9 cellular contexts compared by ENCODE assay signal in genomic region chr2:203016716-203017115, GRCh38. TPM values are rescaled to one million over a fixed set of nuclear protein-coding genes. Genes with fewer than 3 reads are reported as not detected.
DNase-seq lines count a peak whose midpoint lies in the region; ATAC-seq, FAIRE-seq and TF ChIP-seq lines count a peak whose summit lies in the region.
"Had no signal": no experiment of that assay in that cellular context is flagged by ENCODE, and none has a peak within 500 bp of the region (broad histone marks: within the 10 kb centered on the region; RNA-seq: fewer than 3 reads in every experiment).

No MANE protein-coding gene starts in this region.

- WGBS in smooth muscle cell (ENCODE audit: low lambda C conversion rate), result 80% methylated on average over 3 of the region's 3 CpGs

- no peak for ATAC-seq in activated naive CD8-positive, alpha-beta T cell treated with anti-CD3 and anti-CD28 coated beads, Interleukin-2, amount 50 U/mL, for 24 hours
- ATAC-seq in GM18909 (IDR thresholded peaks at IDR 0.05; ENCODE audit: poor library complexity, unreplicated experiment) (no peak), HG02571 (IDR thresholded peaks at IDR 0.05; ENCODE audit: unreplicated experiment) (no peak), GM21576 (IDR thresholded peaks at IDR 0.05; ENCODE audit: unreplicated experiment) (no peak)

- DNase-seq in H54 (ENCODE audit: insufficient read length, low spot score) (no peak), smooth muscle cell (lab: John Stamatoyannopoulos, UW; ENCODE audit: unreplicated experiment) (no peak)
- no peak for DNase-seq in activated naive CD8-positive, alpha-beta T cell treated with anti-CD3 and anti-CD28 coated beads, Interleukin-2, amount 50 U/mL, for 24 hours
- DNase-seq in effector CD8-positive, alpha-beta T cell (lab: John Stamatoyannopoulos, UW), result no peak
- DNase-seq: MM.1S had no signal

- no peaks in the 10 kb centered on the region for H3K36me3 ChIP-seq in iPS-15b (ENCODE audit: control insufficient read depth, insufficient read depth, low read length)
- no peaks in the 10 kb centered on the region for H3K36me3 ChIP-seq in smooth muscle cell (ENCODE audit: low read depth)

- H3K79me2 ChIP-seq in smooth muscle cell (ENCODE audit: low read depth), result peaks cover 69% of the 10 kb centered on the region

- no peak overlapping the region for H3K27ac Mint-ChIP-seq in activated naive CD8-positive, alpha-beta T cell treated with anti-CD3 and anti-CD28 coated beads, Interleukin-2, amount 50 U/mL, for 24 hours

- peak overlapping the region; percentile 53 for H3K4me3 Mint-ChIP-seq in activated naive CD8-positive, alpha-beta T cell treated with anti-CD3 and anti-CD28 coated beads, Interleukin-2, amount 50 U/mL, for 24 hours

- peak overlapping the region; percentile 85 for H3K4me2 ChIP-seq in smooth muscle cell

- H3K9me3 ChIP-seq in iPS-15b (ENCODE audit: control insufficient read depth, insufficient read depth, low read length), result no peaks in the 10 kb centered on the region
- no peaks in the 10 kb centered on the region for H3K9me3 ChIP-seq in smooth muscle cell (replicated peaks; ENCODE audit: low read depth)

- TF ChIP-seq POLR2A in H54 (IDR thresholded peaks at IDR 0.05; ENCODE audit: low read depth, low read length), result no peak

- no peak for TF ChIP-seq CTCF in smooth muscle cell (IDR thresholded peaks at IDR 0.05; ENCODE audit: borderline replicate concordance, insufficient read depth, poor library complexity, severe bottlenecking)

- H3K9me3 Mint-ChIP-seq in activated naive CD8-positive, alpha-beta T cell treated with anti-CD3 and anti-CD28 coated beads, Interleukin-2, amount 50 U/mL, for 24 hours, result no peaks in the 10 kb centered on the region

- no peaks in the 10 kb centered on the region for H3K4me1 ChIP-seq in iPS-15b (ENCODE audit: control insufficient read depth, insufficient read depth, low read length)
- peaks cover 36% of the 10 kb centered on the region for H3K4me1 ChIP-seq in smooth muscle cell (ENCODE audit: low read depth)

- FAIRE-seq in H54 (lab: Jason Lieb, UNC), result peak; percentile 68

- no peak overlapping the region for H3K9ac ChIP-seq in iPS-15b (ENCODE audit: low read depth, low read length)
- H3K9ac ChIP-seq in smooth muscle cell (ENCODE audit: low read depth), result peak overlapping the region; percentile 53

- peak overlapping the region; percentile 4 for H3K4me3 ChIP-seq in iPS-15b (ENCODE audit: low read depth, low read length)
- peak overlapping the region; percentile 91 for H3K4me3 ChIP-seq in smooth muscle cell

- H3K36me3 Mint-ChIP-seq in activated naive CD8-positive, alpha-beta T cell treated with anti-CD3 and anti-CD28 coated beads, Interleukin-2, amount 50 U/mL, for 24 hours (ENCODE audit: low read depth), result no peaks in the 10 kb centered on the region

- no peaks in the 10 kb centered on the region for H3F3A ChIP-seq in smooth muscle cell (ENCODE audit: low read depth)

- H3K27me3 Mint-ChIP-seq in activated naive CD8-positive, alpha-beta T cell treated with anti-CD3 and anti-CD28 coated beads, Interleukin-2, amount 50 U/mL, for 24 hours, result peaks cover under 1% of the 10 kb centered on the region

- H3K27me3 ChIP-seq in iPS-15b (ENCODE audit: control insufficient read depth, insufficient read depth, low read length) (no peaks in the 10 kb centered on the region), smooth muscle cell (ENCODE audit: low read depth) (no peaks in the 10 kb centered on the region)

- no peak overlapping the region for H2AFZ ChIP-seq in smooth muscle cell (ENCODE audit: low read depth)

- H3K4me1 Mint-ChIP-seq in activated naive CD8-positive, alpha-beta T cell treated with anti-CD3 and anti-CD28 coated beads, Interleukin-2, amount 50 U/mL, for 24 hours, result peaks cover 35% of the 10 kb centered on the region

- peak overlapping the region; percentile 0 for H3K27ac ChIP-seq in smooth muscle cell (ENCODE audit: low read depth)

- H4K20me1 ChIP-seq in smooth muscle cell (ENCODE audit: low read depth), result peaks cover 45% of the 10 kb centered on the region

RNA-seq across cellular contexts. Expression of gene NBEAL1, which starts 2.0 kb away (rescaled TPM):
- total RNA-seq in smooth muscle cell, result 32.4 and 50.9 TPM in 2 replicates
- polyA plus RNA-seq in smooth muscle cell, result 12.1 and 16.3 TPM in 2 replicates
